8 cellular contexts compared by ENCODE assay signal in genomic region chr1:17826165-17826488, GRCh38.
DNase-seq lines count a peak whose midpoint lies in the region; ATAC-seq and TF ChIP-seq lines count a peak whose summit lies in the region.

No MANE protein-coding gene starts in this region.

- DNase-seq in activated CD4-positive, alpha-beta T cell treated with anti-CD3 and anti-CD28 coated beads for 36 hours, result peak; percentile 58
- no peak for DNase-seq in activated CD4-positive, alpha-beta T cell treated with anti-CD3 and anti-CD28 coated beads for 1 hour
- DNase-seq in PC-3, result peak; percentile 45
- DNase-seq in fibroblast of mammary gland (ENCODE audit: low read depth), result peak; percentile 34
- peak; percentile 48 to 66 for DNase-seq in trophoblast cell
- DNase-seq in T1000 (lab: John Stamatoyannopoulos, UW), result no peak

- no peaks in the 10 kb centered on the region for H4K20me1 ChIP-seq in PC-3 (ENCODE audit: low read length)

- H3K4ac ChIP-seq in trophoblast cell (ENCODE audit: low read depth, low read length), result no peak overlapping the region

- no peak overlapping the region for H4K91ac ChIP-seq in trophoblast cell (ENCODE audit: low read depth, low read length)

- H3K9ac ChIP-seq in PC-3 (ENCODE audit: low read length) (no peak overlapping the region), trophoblast cell (ENCODE audit: low read length) (no peak overlapping the region)

- H3K23ac ChIP-seq in trophoblast cell (ENCODE audit: low read length), result no peak overlapping the region

- no peak overlapping the region for H2BK120ac ChIP-seq in trophoblast cell (ENCODE audit: insufficient read depth, low read length, poor library complexity)

- H3K9me3 ChIP-seq in PC-3 (ENCODE audit: low read length) (no peaks in the 10 kb centered on the region), trophoblast cell (ENCODE audit: insufficient read depth, low read depth, low read length) (no peaks in the 10 kb centered on the region)

- H3K36me3 ChIP-seq in PC-3 (ENCODE audit: low read depth, low read length), result no peaks in the 10 kb centered on the region
- H3K36me3 ChIP-seq in trophoblast cell (ENCODE audit: control insufficient read depth in 1 of 2, insufficient read depth in 2 of 2, low read length in 2 of 2), result no peaks in the 10 kb centered on the region

- no peak overlapping the region for H4K12ac ChIP-seq in trophoblast cell (ENCODE audit: low read depth, low read length)

- H2AFZ ChIP-seq in PC-3 (ENCODE audit: low read length) (no peak overlapping the region), trophoblast cell (ENCODE audit: insufficient read depth, low read length, poor library complexity) (no peak overlapping the region)

- H3K4me3 Mint-ChIP-seq in activated CD4-positive, alpha-beta T cell treated with anti-CD3 and anti-CD28 coated beads for 36 hours, result no peak overlapping the region

- no peak for ATAC-seq in activated CD4-positive, alpha-beta T cell treated with anti-CD3 and anti-CD28 coated beads for 36 hours
- ATAC-seq in PC-3, result peak; percentile 61; the same call in 1 of the 2 replicates
- ATAC-seq in HG03565 (IDR thresholded peaks at IDR 0.05; ENCODE audit: unreplicated experiment), result no peak
- ATAC-seq in GM21528 (IDR thresholded peaks at IDR 0.05; ENCODE audit: low FRiP score, unreplicated experiment), result no peak

- no peak overlapping the region for H3K14ac ChIP-seq in trophoblast cell (ENCODE audit: low read length)

- H3K4me2 ChIP-seq in PC-3 (ENCODE audit: low read length), result no peak overlapping the region
- H3K4me2 ChIP-seq in trophoblast cell (ENCODE audit: low read length), result no peak overlapping the region

- BruUV-seq in PC-3 (replicated peaks; lab: Mats Ljungman, UMichigan), result no TSS peak

- intact Hi-C loops in activated CD4-positive, alpha-beta T cell treated with anti-CD3 and anti-CD28 coated beads for 36 hours (cut with DNase I, micrococcal nuclease), result loop anchor here (1.0 to 2.0 kb wide), 2 partner anchors 165 kb away; no protein-coding TSS in a partner anchor
- intact Hi-C loops in PC-3 (cut with micrococcal nuclease), result loop anchor here (1.0 kb wide), 1 partner anchor 165 kb away; no protein-coding TSS in a partner anchor

- no CpG with 5 or more reads among the region's 16 CpGs for WGBS in trophoblast cell (ENCODE audit: extremely low coverage, insufficient coverage, insufficient read length)

- no peak overlapping the region for H3K4me3 ChIP-seq in PC-3 (ENCODE audit: low read length)
- H3K4me3 ChIP-seq in fibroblast of mammary gland (ENCODE audit: control insufficient read depth, low read depth, low read length), result no peak overlapping the region
- no peak overlapping the region for H3K4me3 ChIP-seq in trophoblast cell (ENCODE audit: low read depth, low read length)

- no peaks in the 10 kb centered on the region for H3K79me1 ChIP-seq in trophoblast cell (ENCODE audit: low read length)

- CTCF ChIA-PET in activated CD4-positive, alpha-beta T cell treated with anti-CD3 and anti-CD28 coated beads for 36 hours (lab: Charles Lee), result no interaction called here
- CTCF ChIA-PET in PC-3 (lab: Charles Lee), result interaction anchor here (1.0 kb wide), 1 partner anchor 165 kb away, joined by 3 read pairs; no protein-coding TSS in a partner anchor

- H2BK12ac ChIP-seq in trophoblast cell (ENCODE audit: low read length), result no peak overlapping the region

- no peaks in the 10 kb centered on the region for H3K9me3 Mint-ChIP-seq in activated CD4-positive, alpha-beta T cell treated with anti-CD3 and anti-CD28 coated beads for 36 hours (ENCODE audit: low read depth)

- H3K18ac ChIP-seq in trophoblast cell (ENCODE audit: low read length), result no peak overlapping the region

- POLR2A ChIA-PET in activated CD4-positive, alpha-beta T cell treated with anti-CD3 and anti-CD28 coated beads for 36 hours (lab: Charles Lee), result no interaction called here
- POLR2A ChIA-PET in PC-3 (lab: Charles Lee; ENCODE audit: unreplicated experiment), result no interaction called here

- TF ChIP-seq CTCF in PC-3 (conservative IDR thresholded peaks at IDR 0.05; ENCODE audit: low read depth, low read length) (peak; percentile 73), fibroblast of mammary gland (conservative IDR thresholded peaks at IDR 0.05; ENCODE audit: control insufficient read depth, insufficient read depth, low read depth, low read length) (peak; percentile 75)

- no peaks in the 10 kb centered on the region for H3K9me2 ChIP-seq in PC-3 (replicated peaks; ENCODE audit: low read length)

- peaks cover 14% of the 10 kb centered on the region for H3K27me3 Mint-ChIP-seq in activated CD4-positive, alpha-beta T cell treated with anti-CD3 and anti-CD28 coated beads for 36 hours

- H3K4me1 ChIP-seq in PC-3 (ENCODE audit: insufficient read depth, low read length) (no peaks in the 10 kb centered on the region), trophoblast cell (ENCODE audit: control insufficient read depth in 1 of 2, insufficient read depth in 2 of 2, low read length in 2 of 2) (no peaks in the 10 kb centered on the region)

- no peak overlapping the region for H2AK5ac ChIP-seq in trophoblast cell (ENCODE audit: low read length)

- H4K8ac ChIP-seq in trophoblast cell (ENCODE audit: low read depth, low read length), result no peak overlapping the region

- no peaks in the 10 kb centered on the region for H3K79me2 ChIP-seq in PC-3 (ENCODE audit: low read length)
- H3K79me2 ChIP-seq in trophoblast cell (ENCODE audit: control insufficient read depth, insufficient read depth, low read length, poor library complexity), result no peaks in the 10 kb centered on the region

- H2BK5ac ChIP-seq in trophoblast cell (ENCODE audit: low read depth, low read length, poor library complexity), result no peak overlapping the region

- H3K36me3 Mint-ChIP-seq in activated CD4-positive, alpha-beta T cell treated with anti-CD3 and anti-CD28 coated beads for 36 hours (ENCODE audit: low read depth), result no peaks in the 10 kb centered on the region

- H3K4me1 Mint-ChIP-seq in activated CD4-positive, alpha-beta T cell treated with anti-CD3 and anti-CD28 coated beads for 36 hours, result no peaks in the 10 kb centered on the region

- H3K27ac Mint-ChIP-seq in activated CD4-positive, alpha-beta T cell treated with anti-CD3 and anti-CD28 coated beads for 36 hours, result no peak overlapping the region

- H3K27ac ChIP-seq in PC-3 (ENCODE audit: low read length) (no peak overlapping the region), trophoblast cell (ENCODE audit: low read depth, low read length) (no peak overlapping the region)

- H3F3A ChIP-seq in PC-3 (ENCODE audit: low read length, unreplicated experiment), result no peaks in the 10 kb centered on the region

- H3K27me3 ChIP-seq in PC-3 (ENCODE audit: low read length) (peaks cover 55% of the 10 kb centered on the region), trophoblast cell (ENCODE audit: insufficient read depth, low read length) (no peaks in the 10 kb centered on the region)

Comparison
In these comparisons a context has a peak if more than half of its experiments do, and no peak if none do; other contexts are left out.
1. DNase-seq: peak in activated CD4-positive, alpha-beta T cell treated with anti-CD3 and anti-CD28 coated beads for 36 hours (single experiment), PC-3 (single experiment), fibroblast of mammary gland (single experiment) and trophoblast cell (2 of 2); none in activated CD4-positive, alpha-beta T cell treated with anti-CD3 and anti-CD28 coated beads for 1 hour (single experiment) and T1000 (single experiment).